35 cellular contexts compared by ENCODE assay signal in the genomic region with DNA sequence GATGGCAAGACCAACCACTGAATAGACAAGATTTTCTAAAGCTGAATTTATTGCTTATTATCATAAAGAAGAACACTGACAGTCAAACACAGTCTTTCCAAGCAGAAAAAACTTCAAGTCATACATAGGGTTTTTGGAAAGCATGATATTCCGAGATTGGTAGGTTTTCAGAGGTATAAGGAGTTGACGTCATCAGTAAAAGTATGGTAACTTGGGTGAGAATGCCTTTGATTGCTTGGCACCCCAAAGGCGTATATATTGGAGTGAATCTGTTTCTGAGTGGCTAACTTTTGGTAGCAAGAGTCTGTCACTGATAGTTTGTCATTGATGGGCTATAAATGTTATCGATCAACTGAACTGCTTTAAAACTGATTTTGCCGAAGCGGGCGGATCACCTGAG.
"Had no signal": no experiment of that assay in that cellular context is flagged by ENCODE, and none has a peak within 500 bp of the region (broad histone marks: within the 10 kb centered on the region; RNA-seq: fewer than 3 reads in every experiment).

No MANE protein-coding gene starts in this region.

- H3K27me3 ChIP-seq: MG63 had no signal

- H3K4me3 ChIP-seq: MG63 had no signal

- DNase-seq: Kasumi-1, MG63, MM.1S, MV-4-11, NCI-H1048, NCI-H1092, NCI-H1092 treated with DMSO at 0.1 percent for 48 hours, NCI-H1105, NCI-H1105 treated with DMSO at 0.1 percent for 48 hours, NCI-H1417, NCI-H1417 treated with DMSO at 0.1 percent for 48 hours, NCI-H1436, NCI-H1436 treated with DMSO at 0.1 percent for 48 hours, NCI-H146, NCI-H1694, NCI-H1694 treated with DMSO at 0.1 percent for 48 hours, NCI-H187, NCI-H187 treated with DMSO at 0.1 percent for 48 hours, NCI-H1930, NCI-H2029, NCI-H2029 treated with DMSO at 0.1 percent for 48 hours, NCI-H2081, NCI-H2081 treated with DMSO at 0.1 percent for 48 hours, NCI-H2107, NCI-H2171, NCI-H2171 treated with DMSO at 0.1 percent for 48 hours, NCI-H2227 treated with DMSO at 0.1 percent for 48 hours, NCI-H226, NCI-H345, NCI-H446, NCI-H446 treated with DMSO at 0.1 percent for 48 hours, NCI-H510A, NCI-H510A treated with DMSO at 0.1 percent for 48 hours, NCI-H524, NCI-H524 treated with DMSO at 0.1 percent for 48 hours had no signal

- H3K9me3 ChIP-seq: MG63 had no signal

- H3K36me3 ChIP-seq: MG63 had no signal
